ENCODE assay signal across 10 cellular contexts in the genomic region with DNA sequence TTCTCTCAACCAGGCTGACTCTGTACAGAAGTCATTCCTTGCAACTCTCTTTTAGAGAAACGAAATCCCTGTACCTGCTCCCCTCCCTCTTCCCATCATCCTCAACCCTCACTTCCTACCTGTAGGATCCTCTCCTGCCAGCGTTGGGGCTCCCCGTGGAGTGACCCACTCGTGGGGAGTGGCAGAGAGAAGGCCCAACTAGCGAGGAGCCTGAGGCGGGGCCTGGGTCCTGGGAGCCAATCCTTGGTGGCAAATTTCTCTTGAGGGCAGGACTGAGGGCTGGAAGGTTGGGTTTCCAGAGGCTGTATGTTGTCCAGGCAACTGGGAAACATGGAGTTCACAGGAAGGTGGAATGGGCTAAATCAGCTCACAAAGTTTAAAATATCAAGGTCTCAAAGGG. TPM values are rescaled to one million over a fixed set of nuclear protein-coding genes. Genes with fewer than 3 reads are reported as not detected.
DNase-seq lines count a peak whose midpoint lies in the region; ATAC-seq, FAIRE-seq and TF ChIP-seq lines count a peak whose summit lies in the region.
"Had no signal": no experiment of that assay in that cellular context is flagged by ENCODE, and none has a peak within 500 bp of the region (broad histone marks: within the 10 kb centered on the region; RNA-seq: fewer than 3 reads in every experiment).

No MANE protein-coding gene starts in this region.

- peaks cover 6% of the 10 kb centered on the region for H3K36me3 Mint-ChIP-seq in Calu3 (ENCODE audit: insufficient read depth, unreplicated experiment)

- H3K4me3 Mint-ChIP-seq in Calu3 (ENCODE audit: low read depth, unreplicated experiment) = no peak overlapping the region

- H3K9me3 Mint-ChIP-seq in Calu3 (ENCODE audit: low read depth, unreplicated experiment) = no peaks in the 10 kb centered on the region

- TF ChIP-seq CTCF in Calu3 (IDR thresholded peaks at IDR 0.05; ENCODE audit: unreplicated experiment) = no peak
- no peak for TF ChIP-seq CTCF in brain microvascular endothelial cell (IDR thresholded peaks at IDR 0.05; ENCODE audit: low read depth, low read length, missing control alignments)
- TF ChIP-seq CTCF in kidney (IDR thresholded peaks at IDR 0.05; ENCODE audit: borderline replicate concordance, extremely low read depth, insufficient read depth) = no peak

- BruUV-seq in Calu3 (replicated peaks; lab: Mats Ljungman, UMichigan) = no TSS peak

- DNase-seq in Calu3 (peak; percentile 31), NCI-H2107 (lab: John Stamatoyannopoulos, UW) (peak; percentile 59), brain microvascular endothelial cell (peak; percentile 69), kidney tubule cell (ENCODE audit: low spot score) (peak; percentile 37), kidney (no peak), substantia nigra (lab: John Stamatoyannopoulos, UW) (no peak)

- no peak overlapping the region for H3K9ac ChIP-seq in kidney (ENCODE audit: low read length in 2 of 2)

- peaks cover 9% of the 10 kb centered on the region for H3K4me1 Mint-ChIP-seq in Calu3 (ENCODE audit: low read depth, unreplicated experiment)

- no peak for FAIRE-seq in kidney (lab: Jason Lieb, UNC)

- no peaks in the 10 kb centered on the region for H3K4me1 ChIP-seq in kidney (ENCODE audit: control insufficient read depth in 1 of 2, insufficient read depth in 1 of 2, low read depth in 1 of 2, low read length in 2 of 2)

- peaks cover 12% of the 10 kb centered on the region for H3K27me3 Mint-ChIP-seq in Calu3 (ENCODE audit: unreplicated experiment)

- no peak overlapping the region for H3K27ac Mint-ChIP-seq in Calu3 (ENCODE audit: unreplicated experiment)

- ATAC-seq in GM18505 (IDR thresholded peaks at IDR 0.05; ENCODE audit: unreplicated experiment) = no peak
- no peak for ATAC-seq in HG03159 (IDR thresholded peaks at IDR 0.05; ENCODE audit: unreplicated experiment)

- no peaks in the 10 kb centered on the region for H3K27me3 ChIP-seq in brain microvascular endothelial cell (replicated peaks)

- H3K27ac ChIP-seq in brain microvascular endothelial cell = no peak overlapping the region
- no peak overlapping the region for H3K27ac ChIP-seq in kidney (ENCODE audit: low read depth in 2 of 2, low read length in 2 of 2)
- H3K27ac ChIP-seq in substantia nigra (ENCODE audit: low read depth, low read length, poor library complexity, severe bottlenecking) = no peak overlapping the region

- H3K36me3 ChIP-seq in brain microvascular endothelial cell (replicated peaks) (no peaks in the 10 kb centered on the region), kidney (ENCODE audit: control insufficient read depth in 1 of 2, insufficient read depth in 2 of 2, low read length in 2 of 2) (no peaks in the 10 kb centered on the region)

- CTCF ChIA-PET in Calu3 (lab: Charles Lee) = interaction anchor here (1.0 to 1.5 kb wide), 3 partner anchors 93 to 128 kb away, joined by 3 to 5 read pairs (median 4); partner anchors contain the start of gene VPS11

- H3K4me3 ChIP-seq in brain microvascular endothelial cell (ENCODE audit: low read depth, low read length) = no peak overlapping the region
- no peak overlapping the region for H3K4me3 ChIP-seq in kidney (ENCODE audit: low read length in 2 of 2)

- no peak for TF ChIP-seq POLR2A in GM18505 (IDR thresholded peaks at IDR 0.05; ENCODE audit: borderline replicate concordance, extremely low read depth, insufficient read depth, insufficient read length)

- H3K9me3 ChIP-seq in kidney (ENCODE audit: control insufficient read depth in 1 of 2, low read length in 2 of 2) = no peaks in the 10 kb centered on the region

- in situ Hi-C loops in brain microvascular endothelial cell (cut with HindIII; ENCODE audit: low pct_ligation_motif_present, low sequenced_read_pairs) = no loop called here

- intact Hi-C loops in Calu3 (cut with micrococcal nuclease; ENCODE audit: unreplicated experiment) = loop anchor here (2.0 to 5.0 kb wide), 2 partner anchors 51 to 93 kb away; partner anchors contain the start of gene DPAGT1
- intact Hi-C loops in kidney (cut with DNase I) = no loop called here

RNA-seq across cellular contexts. Expression of gene NHERF4, which starts 10.4 kb away (rescaled TPM):
- 0.15 TPM in 1 of 2 replicates, not detected in the other for total RNA-seq in Calu3 (2022)
- total RNA-seq in kidney = 3.5 TPM
- 47.9 TPM for polyA plus RNA-seq in kidney (ENCODE audit: insufficient read depth, low read depth, low replicate concordance)
- total RNA-seq: activated CD8-positive, alpha-beta memory T cell treated with anti-CD3 and anti-CD28 coated beads for 36 hours; kidney epithelial cell had no signal

RNA-seq across cellular contexts. Expression of gene CBL, which starts 10.5 kb away (rescaled TPM):
- 14.2 and 15.9 TPM in 2 replicates for total RNA-seq in Calu3 (2022)
- total RNA-seq in kidney = 20.6 TPM
- 2.0 TPM for polyA plus RNA-seq in kidney (ENCODE audit: insufficient read depth, low read depth, low replicate concordance)

RNA-seq across cellular contexts. Expression of gene NLRX1, which starts 27.2 kb away (rescaled TPM):
- total RNA-seq in Calu3 (2022) (5.5 and 6.7 TPM in 2 replicates), kidney (21.2 TPM)
- polyA plus RNA-seq in kidney (ENCODE audit: insufficient read depth, low read depth, low replicate concordance) = 11.9 TPM

RNA-seq across cellular contexts. Expression of gene ABCG4, which starts 46.8 kb away (rescaled TPM):
- not detected in 2 replicates for total RNA-seq in Calu3 (2022)
- total RNA-seq in kidney = 0.25 TPM
- 0.52 TPM for polyA plus RNA-seq in kidney (ENCODE audit: insufficient read depth, low read depth, low replicate concordance)

Comparison
In these comparisons a context has a peak if more than half of its experiments do, and no peak if none do; other contexts are left out.
1. DNase-seq: peak in Calu3 (single experiment), NCI-H2107 (single experiment), brain microvascular endothelial cell (single experiment) and kidney tubule cell (single experiment); none in kidney (single experiment) and substantia nigra (0 of 49).